Comparison of ENCODE assay signal across 30 cellular contexts in genomic region chr15:74548236-74548635, GRCh38. TPM values are rescaled to one million over a fixed set of nuclear protein-coding genes. Genes with fewer than 3 reads are reported as not detected.
DNase-seq lines count a peak whose midpoint lies in the region; ATAC-seq, FAIRE-seq and TF ChIP-seq lines count a peak whose summit lies in the region.
"Had no signal": no experiment of that assay in that cellular context is flagged by ENCODE, and none has a peak within 500 bp of the region (broad histone marks: within the 10 kb centered on the region; RNA-seq: fewer than 3 reads in every experiment).

No MANE protein-coding gene starts in this region.

- H3K27me3 ChIP-seq in GM12878 (replicated peaks in 1 of 2; ENCODE audit: control insufficient read depth in 2 of 2, insufficient read depth in 2 of 2, low read length in 1 of 2) (no peaks in the 10 kb centered on the region), mesendoderm (ENCODE audit: insufficient read depth, low read length, poor library complexity) (no peaks in the 10 kb centered on the region)
- H3K27me3 ChIP-seq: ovary, spleen, thyroid gland, vagina had no signal

- H3K4me1 ChIP-seq in GM12878 (ENCODE audit: control insufficient read depth, insufficient read depth, low read length) (peaks cover 28% of the 10 kb centered on the region), mesendoderm (ENCODE audit: control insufficient read depth, low read depth, low read length) (peaks cover 4% of the 10 kb centered on the region), mucosa of descending colon (ENCODE audit: low read depth) (peaks cover 19% of the 10 kb centered on the region)

- H3K4me3 ChIP-seq in GM12878 = peak overlapping the region; percentile 60
- no peak overlapping the region for H3K4me3 ChIP-seq in mesendoderm (ENCODE audit: low read length)
- no peak overlapping the region for H3K4me3 ChIP-seq in mucosa of descending colon
- H3K4me3 ChIP-seq: lower lobe of right lung, ovary, spleen, thyroid gland, vagina had no signal

- ATAC-seq in natural killer cell treated with Interleukin-12 subunit alpha and Interleukin-12 subunit beta and Interleukin-15 and Interleukin-18, amount 100 ng/mL, for 72 hours = no peak
- ATAC-seq in natural killer cell (no peak), T-cell (replicated peaks in 1 of 4) (no peak), GM12878 (no peak), mucosa of descending colon (no peak)
- ATAC-seq: CD8-positive, alpha-beta T cell; lower lobe of right lung had no signal

- H3K18ac ChIP-seq in mesendoderm (ENCODE audit: low read length) = no peak overlapping the region

- H3K9ac ChIP-seq in GM12878 (ENCODE audit: control insufficient read depth, insufficient read depth, low read length) = no peak overlapping the region
- H3K9ac ChIP-seq in mesendoderm (ENCODE audit: low read length) = no peak overlapping the region

- peaks cover 17% of the 10 kb centered on the region for H3K79me1 ChIP-seq in mesendoderm (ENCODE audit: low read length)

- BruUV-seq in GM12878 (replicated peaks; lab: Mats Ljungman, UMichigan) = no TSS peak

- H3K4me1 Mint-ChIP-seq in natural killer cell treated with Interleukin-12 subunit alpha and Interleukin-12 subunit beta and Interleukin-15 and Interleukin-18, amount 100 ng/mL, for 72 hours (ENCODE audit: low read depth in 2 of 2) = peaks cover 75 to 84% of the 10 kb centered on the region in 2 donors
- H3K4me1 Mint-ChIP-seq in natural killer cell (peaks cover 73 to 74% of the 10 kb centered on the region in 2 donors), T-cell (peaks cover 80 to 83% (median 80%) of the 10 kb centered on the region in 3 donors)

- peaks cover 92% of the 10 kb centered on the region for H3K79me2 ChIP-seq in GM12878 (ENCODE audit: control insufficient read depth, insufficient read depth, low read length)
- H3K79me2 ChIP-seq in mesendoderm (ENCODE audit: control insufficient read depth, insufficient read depth, low read length) = peaks cover 84% of the 10 kb centered on the region

- H3K4me3 Mint-ChIP-seq in natural killer cell treated with Interleukin-12 subunit alpha and Interleukin-12 subunit beta and Interleukin-15 and Interleukin-18, amount 100 ng/mL, for 72 hours = peak overlapping the region; percentile 59
- H3K4me3 Mint-ChIP-seq in natural killer cell (no peak overlapping the region), T-cell (peak overlapping the region in 2 of 3 donors; percentile 24 to 70)
- H3K4me3 Mint-ChIP-seq: activated B cell treated with CpG ODN at 0.5 μM for 24 hours; CD8-positive, alpha-beta T cell; nephron progenitor cell had no signal

- no peak overlapping the region for H4K8ac ChIP-seq in mesendoderm (ENCODE audit: low read depth, low read length)

- in situ Hi-C loops in GM12878 (cut with MboI) (no loop called here), GM13976 (cut with MboI; ENCODE audit: low sequenced_read_pairs, unreplicated experiment) (no loop called here)

- SMC1A ChIA-PET in GM12878 (lab: Charles Lee; ENCODE audit: uncharacterized antibody, unreplicated experiment) = no interaction called here

- RAD21 ChIA-PET in GM12878 (lab: Charles Lee; ENCODE audit: unreplicated experiment) = interaction anchor here (0.6 to 0.9 kb wide), 2 partner anchors 332 to 404 kb away, joined by 3 read pairs; no protein-coding TSS in a partner anchor

- H2BK15ac ChIP-seq in mesendoderm (replicated peaks; ENCODE audit: low read depth) = no peak overlapping the region

- H4K20me1 ChIP-seq in GM12878 (ENCODE audit: control insufficient read depth, insufficient read depth) = peaks cover 7% of the 10 kb centered on the region

- TF ChIP-seq RAD21 in GM12878 (IDR thresholded peaks at IDR 0.05; ENCODE audit: insufficient read depth, low read depth, low read length) = no peak

- H3K9me3 ChIP-seq in GM12878 (replicated peaks; ENCODE audit: control insufficient read depth, insufficient read depth, low read length) = no peaks in the 10 kb centered on the region
- no peaks in the 10 kb centered on the region for H3K9me3 ChIP-seq in mucosa of descending colon
- H3K9me3 ChIP-seq: lower lobe of right lung, ovary, spleen, thyroid gland, vagina had no signal

- no peak overlapping the region for H2BK120ac ChIP-seq in mesendoderm (ENCODE audit: low read depth, low read length)

- WGBS in GM12878 (ENCODE audit: insufficient coverage, insufficient replicate concordance, low lambda C conversion rate, missing lambda C conversion rate) = 95% methylated on average over 5 of the region's 5 CpGs
- no CpG with 5 or more reads among the region's 5 CpGs for WGBS in mesendoderm (ENCODE audit: extremely low coverage, insufficient coverage, low lambda C conversion rate)

- no peak for TF ChIP-seq CTCF in natural killer cell (IDR thresholded peaks at IDR 0.05)
- TF ChIP-seq CTCF in GM12878 (IDR thresholded peaks at IDR 0.05 in 2 of 3, conservative IDR thresholded peaks at IDR 0.05 in 1 of 3; ENCODE audit: control insufficient read depth in 2 of 3, extremely low read depth in 1 of 3, insufficient read depth in 1 of 3, low read depth in 3 of 3, low read length in 3 of 3) = no peak
- TF ChIP-seq CTCF in GM13976 (IDR thresholded peaks at IDR 0.05; ENCODE audit: borderline replicate concordance, control extremely low read depth, extremely low read depth, insufficient read depth, missing control alignments) = no peak
- no peak for TF ChIP-seq CTCF in mucosa of descending colon (IDR thresholded peaks at IDR 0.05)

- intact Hi-C loops in natural killer cell (cut with micrococcal nuclease) = no loop called here
- intact Hi-C loops in GM12878 (cut with micrococcal nuclease; ENCODE audit: unreplicated experiment) = loop anchor here (5.0 kb wide), 1 partner anchor 69 kb away; the partner anchor contains the start of gene CLK3
- intact Hi-C loops in mucosa of descending colon (cut with DNase I, micrococcal nuclease) = no loop called here

- CTCF ChIA-PET in T-cell (lab: Charles Lee) = interaction anchor here in 1 of 2 donors (0.6 kb wide), 2 partner anchors 169 to 259 kb away, joined by 3 read pairs; no protein-coding TSS in a partner anchor
- CTCF ChIA-PET in GM12878 (lab: Yijun Ruan, JAX) = interaction anchor here (0.8 to 1.7 kb wide), 4 partner anchors 13 to 174 kb away, joined by 3 to 4 read pairs (median 4); no protein-coding TSS in a partner anchor

- no peak for FAIRE-seq in GM12878 (lab: Jason Lieb, UNC)
- FAIRE-seq: GM18507, GM19239, H54, RCC 7860 had no signal

- H3K9me3 Mint-ChIP-seq in natural killer cell treated with Interleukin-12 subunit alpha and Interleukin-12 subunit beta and Interleukin-15 and Interleukin-18, amount 100 ng/mL, for 72 hours = no peaks in the 10 kb centered on the region
- H3K9me3 Mint-ChIP-seq in natural killer cell (no peaks in the 10 kb centered on the region), T-cell (no peaks in the 10 kb centered on the region)
- H3K9me3 Mint-ChIP-seq: activated B cell treated with CpG ODN at 0.5 μM for 24 hours; CD8-positive, alpha-beta T cell had no signal

- H3K4me2 ChIP-seq in GM12878 (ENCODE audit: control insufficient read depth, insufficient read depth) = peak overlapping the region; percentile 64
- no peak overlapping the region for H3K4me2 ChIP-seq in mesendoderm (ENCODE audit: low read length)

- H3K27ac Mint-ChIP-seq in natural killer cell treated with Interleukin-12 subunit alpha and Interleukin-12 subunit beta and Interleukin-15 and Interleukin-18, amount 100 ng/mL, for 72 hours = peak overlapping the region in 1 of 2 donors; percentile 42
- H3K27ac Mint-ChIP-seq in natural killer cell = peak overlapping the region in 1 of 2 donors; percentile 69
- peak overlapping the region in 1 of 2 donors; percentile 31 for H3K27ac Mint-ChIP-seq in T-cell
- H3K27ac Mint-ChIP-seq: activated B cell treated with CpG ODN at 0.5 μM for 24 hours; CD8-positive, alpha-beta T cell; nephron progenitor cell had no signal

- H2AK5ac ChIP-seq in mesendoderm (ENCODE audit: low read length) = no peak overlapping the region

- TF ChIP-seq EP300 in GM12878 (IDR thresholded peaks at IDR 0.05; ENCODE audit: borderline replicate concordance in 1 of 2, control insufficient read depth in 1 of 2, low read depth in 2 of 2, low read length in 2 of 2) = no peak

- H3K56ac ChIP-seq in mesendoderm (ENCODE audit: low read length) = no peak overlapping the region

- H4K5ac ChIP-seq in mesendoderm (ENCODE audit: low read length) = no peak overlapping the region

- H3K36me3 Mint-ChIP-seq in natural killer cell treated with Interleukin-12 subunit alpha and Interleukin-12 subunit beta and Interleukin-15 and Interleukin-18, amount 100 ng/mL, for 72 hours = peaks cover 48% of the 10 kb centered on the region
- H3K36me3 Mint-ChIP-seq in natural killer cell = no peaks in the 10 kb centered on the region
- peaks cover 39% of the 10 kb centered on the region for H3K36me3 Mint-ChIP-seq in T-cell

- H3K27me3 Mint-ChIP-seq in natural killer cell treated with Interleukin-12 subunit alpha and Interleukin-12 subunit beta and Interleukin-15 and Interleukin-18, amount 100 ng/mL, for 72 hours = no peaks in the 10 kb centered on the region
- H3K27me3 Mint-ChIP-seq in natural killer cell (ENCODE audit: low read depth in 2 of 2) (no peaks in the 10 kb centered on the region), T-cell (no peaks in the 10 kb centered on the region)
- H3K27me3 Mint-ChIP-seq: activated B cell treated with CpG ODN at 0.5 μM for 24 hours had no signal

- peak overlapping the region; percentile 25; the same call in 1 of the 2 replicates for H3K27ac ChIP-seq in GM12878 (ENCODE audit: control insufficient read depth, insufficient read depth)
- H3K27ac ChIP-seq in mesendoderm (ENCODE audit: low read depth, low read length) = no peak overlapping the region
- H3K27ac ChIP-seq: lower lobe of right lung, ovary, spleen, thyroid gland, vagina had no signal

- TF ChIP-seq POLR2A in GM12878 (IDR thresholded peaks at IDR 0.05; ENCODE audit: low read depth, low read length) = no peak

- POLR2A ChIA-PET in T-cell (lab: Charles Lee) = no interaction called here
- POLR2A ChIA-PET in GM12878 (lab: Charles Lee) = no interaction called here

- no peak overlapping the region for H3K23ac ChIP-seq in mesendoderm (ENCODE audit: low read length)

- H2AFZ ChIP-seq in GM12878 (ENCODE audit: control insufficient read depth, low read depth, low read length) = no peak overlapping the region

- no peak overlapping the region for H3K4ac ChIP-seq in mesendoderm (ENCODE audit: low read depth, low read length)

- no peak for DNase-seq in natural killer cell treated with Interleukin-12 subunit alpha and Interleukin-12 subunit beta and Interleukin-15 and Interleukin-18, amount 100 ng/mL, for 72 hours (ENCODE audit: low spot score)
- DNase-seq in natural killer cell = no peak
- DNase-seq in T-cell = no peak
- DNase-seq in GM12878 (ENCODE audit: low read depth, low spot score) = no peak
- DNase-seq in GM13976 (ENCODE audit: low spot score) = no peak
- DNase-seq in mesendoderm = no peak
- no peak for DNase-seq in activated naive CD4-positive, alpha-beta T cell (lab: John Stamatoyannopoulos, UW)
- DNase-seq in mucosa of descending colon = no peak
- DNase-seq: activated B cell treated with CpG ODN at 0.5 μM for 24 hours; activated naive CD4-positive, alpha-beta T cell treated with anti-CD3 and anti-CD28 coated beads, Interleukin-2, amount 50 U/mL, for 16 hours; CD8-positive, alpha-beta T cell; hypothalamus; Kasumi-1; lower lobe of right lung; NCI-H1092 treated with DMSO at 0.1 percent for 48 hours; NCI-H1694 treated with DMSO at 0.1 percent for 48 hours; NCI-H446 treated with DMSO at 0.1 percent for 48 hours; NCI-H774; nephron progenitor cell; ovary; retina; SIG-M5; spleen; stimulated activated CD4-positive, alpha-beta T cell treated with anti-CD3 and anti-CD28 coated beads, Interleukin-2, amount 100 ng/mL, for 24 hours; thyroid gland had no signal

- H3K36me3 ChIP-seq in GM12878 (ENCODE audit: control insufficient read depth in 2 of 2, insufficient read depth in 2 of 2, low read length in 1 of 2) (peaks cover 9 to 47% of the 10 kb centered on the region in 2 experiments), mesendoderm (ENCODE audit: control insufficient read depth, insufficient read depth, low read length) (peaks cover 8% of the 10 kb centered on the region), mucosa of descending colon (ENCODE audit: low read depth) (no peaks in the 10 kb centered on the region)
- H3K36me3 ChIP-seq: ovary, thyroid gland, vagina had no signal

- no peak overlapping the region for H2BK5ac ChIP-seq in mesendoderm (ENCODE audit: low read length)

RNA-seq across cellular contexts. Expression of gene ARID3B, which starts 7.2 kb away (rescaled TPM):
- total RNA-seq in natural killer cell treated with Interleukin-12 subunit alpha and Interleukin-12 subunit beta and Interleukin-15 and Interleukin-18, amount 100 ng/mL, for 72 hours = 100 to 1,000 TPM in 1 of 2 donors, 10 to 100 TPM in 1; 77.1 to 105 TPM
- total RNA-seq in natural killer cell = 10 to 100 TPM; 56.4 to 59.2 (median 58.3) TPM
- 10 to 100 TPM; 36.2 to 48.7 (median 42.9) TPM for total RNA-seq in T-cell
- total RNA-seq in GM12878 (2013; cell fraction: nucleolus; rRNA removed) = 84.5 and 96.1 TPM in 2 replicates
- total RNA-seq in GM12878 (2014; rRNA removed) = 16.0 and 18.6 TPM in 2 replicates
- total RNA-seq in GM12878 (2014; rRNA removed; fragmentation: Illumina TruSeq; extraction: Trizol) = 14.6 and 15.0 TPM in 2 replicates
- 29.3 and 32.8 TPM in 2 replicates for total RNA-seq in GM12878 (2021)
- polyA plus RNA-seq in GM12878 (2011; ENCODE audit: low read depth) = 10.9 TPM
- 13.5 and 25.2 TPM in 2 replicates for polyA plus RNA-seq in GM12878 (2011; rRNA removed)
- polyA plus RNA-seq in GM12878 (2011; cell fraction: cytosol; rRNA removed) = 25.6 and 29.9 TPM in 2 replicates
- 63.4 and 63.6 TPM in 2 replicates for polyA plus RNA-seq in GM12878 (2011; cell fraction: nucleus; rRNA removed)
- polyA plus RNA-seq in GM12878 (2012) = 19.4 and 25.4 TPM in 2 replicates
- polyA plus RNA-seq in GM12878 (2014; fragmentation: Illumina TruSeq; extraction: Trizol) = 20.1 and 22.7 TPM in 2 replicates
- 1 to 10 TPM; 1.1 to 1.8 TPM for polyA plus RNA-seq in GM12878 (2014; fragmentation: Nextera tagmentation; extraction: Ambion mirVana)
- polyA plus RNA-seq in GM12878 (2014; rRNA removed) = 33.4 and 38.7 TPM in 2 replicates
- polyA plus RNA-seq in GM12878 (2016; fragmentation: Nextera tagmentation; extraction: Ambion mirVana) = 10 to 100 TPM; 33.0 to 33.4 TPM
- polyA minus RNA-seq in GM12878 (2011; rRNA and poly(A)+ RNA removed) = 24.9 and 41.5 TPM in 2 replicates
- polyA minus RNA-seq in GM12878 (2011; cell fraction: cytosol; rRNA and poly(A)+ RNA removed) = 11.7 and 12.0 TPM in 2 replicates
- 21.8 and 35.0 TPM in 2 replicates for polyA minus RNA-seq in GM12878 (2011; cell fraction: nucleus; rRNA and poly(A)+ RNA removed)
- polyA plus RNA-seq in mesendoderm (2013, experiment 1 of 2) = 99.9 TPM
- 98.8 TPM for polyA plus RNA-seq in mesendoderm (2013, experiment 2 of 2)
- 10 to 100 TPM; 10.3 to 14.5 (median 11.5) TPM for total RNA-seq in mucosa of descending colon
